In genomic region chr1:19559641-19560040, GRCh38 we compare ENCODE assay signal across 13 cellular contexts.
DNase-seq lines count a peak whose midpoint lies in the region; ATAC-seq and TF ChIP-seq lines count a peak whose summit lies in the region.
"Had no signal": no experiment of that assay in that cellular context is flagged by ENCODE, and none has a peak within 500 bp of the region (broad histone marks: within the 10 kb centered on the region; RNA-seq: fewer than 3 reads in every experiment).

No MANE protein-coding gene starts in this region.

- H3K27ac Mint-ChIP-seq in HFFc6 = peak overlapping the region; percentile 84

- ATAC-seq in gastroesophageal sphincter = no peak

- TF ChIP-seq EP300 in gastroesophageal sphincter (IDR thresholded peaks at IDR 0.05) = no peak

- in situ Hi-C loops in ACHN (cut with HindIII; ENCODE audit: low pct_ligation_motif_present, low pct_unique_long_range_greater_than_20kb, low sequenced_read_pairs) = no loop called here

- TF ChIP-seq CTCF in HFFc6 (IDR thresholded peaks at IDR 0.05) = no peak
- no peak for TF ChIP-seq CTCF in gastroesophageal sphincter (IDR thresholded peaks at IDR 0.05)
- TF ChIP-seq CTCF in right atrium auricular region (IDR thresholded peaks at IDR 0.05) = no peak

- no peaks in the 10 kb centered on the region for H3K27me3 ChIP-seq in gastroesophageal sphincter
- H3K27me3 ChIP-seq in right atrium auricular region = no peaks in the 10 kb centered on the region
- H3K27me3 ChIP-seq: tibial nerve had no signal

- H3K27me3 Mint-ChIP-seq in HFFc6 (ENCODE audit: insufficient read depth) = no peaks in the 10 kb centered on the region

- H3K4me1 Mint-ChIP-seq in HFFc6 (ENCODE audit: low read depth) = peaks cover 49% of the 10 kb centered on the region

- H3K4me1 ChIP-seq in gastroesophageal sphincter (peaks cover 0 to 22% (median 14%) of the 10 kb centered on the region in 3 donors), right atrium auricular region (peaks cover 0 to 20% of the 10 kb centered on the region in 2 donors)

- H3K36me3 ChIP-seq in gastroesophageal sphincter (no peaks in the 10 kb centered on the region), right atrium auricular region (no peaks in the 10 kb centered on the region)
- H3K36me3 ChIP-seq: tibial nerve had no signal

- 47 to 68% methylated on average over 1 to 2 of the region's 2 CpGs for WGBS in gastroesophageal sphincter (ENCODE audit: low coverage in 1 of 2), 2 donors

- H3K9me3 Mint-ChIP-seq in HFFc6 = no peaks in the 10 kb centered on the region

- no peaks in the 10 kb centered on the region for H3K36me3 Mint-ChIP-seq in HFFc6 (ENCODE audit: low read depth)

- peak overlapping the region; percentile 2; the same call in 1 of the 2 replicates for H3K4me3 Mint-ChIP-seq in HFFc6

- DNase-seq in ACHN (peak; percentile 19), HFFc6 (peak; percentile 90), astrocyte of the hippocampus (ENCODE audit: low read depth, low spot score) (peak; percentile 81), hypothalamus (lab: John Stamatoyannopoulos, UW) (no peak), AML-193 (lab: John Stamatoyannopoulos, UW) (no peak), right atrium auricular region (ENCODE audit: low spot score) (no peak), CD1c-positive myeloid dendritic cell (ENCODE audit: extremely low spot score) (no peak)
- DNase-seq: DMS53; midbrain; NCI-H2171 treated with DMSO at 0.1 percent for 48 hours; stimulated activated CD4-positive, alpha-beta T cell treated with anti-CD3 and anti-CD28 coated beads, Interleukin-15, amount 100 ng/mL, for 24 hours had no signal

- no peak for TF ChIP-seq POLR2A in gastroesophageal sphincter (IDR thresholded peaks at IDR 0.05)

- H3K4me3 ChIP-seq in gastroesophageal sphincter (no peak overlapping the region), right atrium auricular region (no peak overlapping the region)
- H3K4me3 ChIP-seq: tibial nerve had no signal

- H3K9me3 ChIP-seq in gastroesophageal sphincter (no peaks in the 10 kb centered on the region), right atrium auricular region (no peaks in the 10 kb centered on the region)
- H3K9me3 ChIP-seq: tibial nerve had no signal

- H3K27ac ChIP-seq in gastroesophageal sphincter = peak overlapping the region in 3 of 4 donors; percentile 29 to 55 (median 31)
- H3K27ac ChIP-seq in right atrium auricular region = no peak overlapping the region
- H3K27ac ChIP-seq: tibial nerve had no signal

Comparison
In these comparisons a context has a peak if more than half of its experiments do, and no peak if none do; other contexts are left out.
1. DNase-seq: peak in ACHN (single experiment), HFFc6 (single experiment) and astrocyte of the hippocampus (single experiment); none in hypothalamus (0 of 51), AML-193 (0 of 2), right atrium auricular region (single experiment) and CD1c-positive myeloid dendritic cell (single experiment).
2. H3K27ac ChIP-seq: peak in gastroesophageal sphincter (3 of 4); none in right atrium auricular region (0 of 2).